In the genomic region with DNA sequence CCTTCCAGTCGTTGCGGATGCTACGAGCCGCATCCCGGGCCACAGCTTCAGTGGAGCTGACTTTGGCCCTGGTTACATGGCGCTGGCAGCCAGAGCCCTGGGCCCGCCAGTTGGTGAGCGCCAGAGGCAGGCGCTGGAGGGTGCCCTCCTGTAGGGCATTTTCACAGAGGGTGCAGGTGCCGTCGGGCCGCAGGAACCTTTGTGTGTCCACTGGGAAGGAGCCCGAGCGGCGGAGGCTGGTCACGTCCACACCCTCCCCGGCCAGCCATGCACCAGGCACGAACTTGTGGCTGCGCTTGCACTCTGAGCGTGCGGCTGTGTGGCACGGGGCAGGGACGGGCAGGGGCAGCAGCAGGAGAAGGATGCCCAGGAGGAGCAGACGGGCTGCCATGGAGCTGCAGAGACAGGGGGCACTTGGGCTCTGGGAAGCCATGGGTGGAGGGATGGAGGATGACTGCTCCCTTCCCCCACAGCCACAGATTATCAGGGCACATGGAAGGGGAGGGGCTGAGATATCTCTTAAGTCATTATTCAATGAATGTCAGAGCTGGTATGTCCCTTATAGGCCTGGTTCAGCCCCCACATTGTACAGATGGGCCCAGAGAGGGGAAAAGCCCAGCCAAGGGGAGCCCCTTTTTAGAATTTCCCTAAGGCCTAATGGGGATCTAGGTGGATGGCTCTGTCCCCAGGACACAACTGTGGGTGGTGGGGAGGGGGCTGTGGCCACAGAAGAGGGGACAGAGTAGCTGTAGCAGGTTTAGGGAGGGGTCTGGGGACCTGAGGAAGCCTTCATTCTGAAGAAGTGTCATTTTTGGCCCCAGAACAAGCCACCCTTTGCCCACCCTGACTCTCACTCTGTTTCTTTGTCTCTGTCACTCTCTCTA, we compare ENCODE assay signal across 1 cellular context.
A peak's percentile ranks its signal among the peaks of the same experiment; 100 is the strongest.
TF ChIP-seq lines count a peak whose summit lies in the region.

No MANE protein-coding gene starts in this region.

TF ChIP-seq in K562, 482 proteins besides CTCF, POLR2A, EP300 and RAD21 (continued from another document and continues in another):
- TF ChIP-seq, protein P1, sequence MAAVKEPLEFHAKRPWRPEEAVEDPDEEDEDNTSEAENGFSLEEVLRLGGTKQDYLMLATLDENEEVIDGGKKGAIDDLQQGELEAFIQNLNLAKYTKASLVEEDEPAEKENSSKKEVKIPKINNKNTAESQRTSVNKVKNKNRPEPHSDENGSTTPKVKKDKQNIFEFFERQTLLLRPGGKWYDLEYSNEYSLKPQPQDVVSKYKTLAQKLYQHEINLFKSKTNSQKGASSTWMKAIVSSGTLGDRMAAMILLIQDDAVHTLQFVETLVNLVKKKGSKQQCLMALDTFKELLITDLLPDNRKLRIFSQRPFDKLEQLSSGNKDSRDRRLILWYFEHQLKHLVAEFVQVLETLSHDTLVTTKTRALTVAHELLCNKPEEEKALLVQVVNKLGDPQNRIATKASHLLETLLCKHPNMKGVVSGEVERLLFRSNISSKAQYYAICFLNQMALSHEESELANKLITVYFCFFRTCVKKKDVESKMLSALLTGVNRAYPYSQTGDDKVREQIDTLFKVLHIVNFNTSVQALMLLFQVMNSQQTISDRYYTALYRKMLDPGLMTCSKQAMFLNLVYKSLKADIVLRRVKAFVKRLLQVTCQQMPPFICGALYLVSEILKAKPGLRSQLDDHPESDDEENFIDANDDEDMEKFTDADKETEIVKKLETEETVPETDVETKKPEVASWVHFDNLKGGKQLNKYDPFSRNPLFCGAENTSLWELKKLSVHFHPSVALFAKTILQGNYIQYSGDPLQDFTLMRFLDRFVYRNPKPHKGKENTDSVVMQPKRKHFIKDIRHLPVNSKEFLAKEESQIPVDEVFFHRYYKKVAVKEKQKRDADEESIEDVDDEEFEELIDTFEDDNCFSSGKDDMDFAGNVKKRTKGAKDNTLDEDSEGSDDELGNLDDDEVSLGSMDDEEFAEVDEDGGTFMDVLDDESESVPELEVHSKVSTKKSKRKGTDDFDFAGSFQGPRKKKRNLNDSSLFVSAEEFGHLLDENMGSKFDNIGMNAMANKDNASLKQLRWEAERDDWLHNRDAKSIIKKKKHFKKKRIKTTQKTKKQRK (IDR thresholded peaks at IDR 0.05; ENCODE audit: borderline replicate concordance, low read depth, low read length) = no peak
- TF ChIP-seq SMARCA4 (IDR thresholded peaks at IDR 0.05) (peak; percentile 30; the same call in 1 of the 2 replicates), ZC3H8 (IDR thresholded peaks at IDR 0.05) (no peak), CREB1 (IDR thresholded peaks at IDR 0.05) (no peak), CREB1 (CRISPR knock-in tag; IDR thresholded peaks at IDR 0.05) (0 out of 2 replicates have a peak, but pooled peaks have one; percentile 5), TEAD4 (IDR thresholded peaks at IDR 0.05; ENCODE audit: low read length) (peak; percentile 41; the same call in 1 of the 2 replicates), TEAD4 (CRISPR knock-in tag; IDR thresholded peaks at IDR 0.05; ENCODE audit: borderline replicate concordance) (no peak), TBL1XR1 (IDR thresholded peaks at IDR 0.05; ENCODE audit: low read length in 2 of 2) (no peak), POLR2AphosphoS5 (IDR thresholded peaks at IDR 0.05; ENCODE audit: control insufficient read depth, insufficient read depth, low read depth, low read length) (no peak), TCF3 (CRISPR knock-in tag; IDR thresholded peaks at IDR 0.05) (peak; percentile 25; the same call in 1 of the 2 replicates), ZFX (CRISPR knock-in tag; IDR thresholded peaks at IDR 0.05) (no peak), MYNN (IDR thresholded peaks at IDR 0.05) (no peak), MYNN (CRISPR knock-in tag; IDR thresholded peaks at IDR 0.05) (no peak), DPF2 (IDR thresholded peaks at IDR 0.05) (peak; percentile 46; the same call in 1 of the 2 replicates), RNF2 (IDR thresholded peaks at IDR 0.05) (no peak; the same call in 1 of the 2 replicates), ATF1 (CRISPR knock-in tag; IDR thresholded peaks at IDR 0.05) (no peak), ATF1 (tag; IDR thresholded peaks at IDR 0.05) (0 out of 2 replicates have a peak, but pooled peaks have one; percentile 13), ZFP36 (IDR thresholded peaks at IDR 0.05; ENCODE audit: low read depth, low read length, partially characterized antibody) (no peak), SP2 (IDR thresholded peaks at IDR 0.05; ENCODE audit: extremely low read depth, low read depth, low read length, poor library complexity, severe bottlenecking) (no peak), MTA3 (IDR thresholded peaks at IDR 0.05; ENCODE audit: borderline replicate concordance) (0 out of 2 replicates have a peak, but pooled peaks have one; percentile 12), CHD2 (IDR thresholded peaks at IDR 0.05; ENCODE audit: low read depth, low read length) (peak; percentile 30; the same call in 1 of the 2 replicates), NCOA2 (IDR thresholded peaks at IDR 0.05; ENCODE audit: partially characterized antibody in 2 of 2) (no peak), RBM22 (IDR thresholded peaks at IDR 0.05; ENCODE audit: low read depth, low read length, poor library complexity, severe bottlenecking) (no peak), MEIS2 (IDR thresholded peaks at IDR 0.05; ENCODE audit: partially characterized antibody) (peak; percentile 93), PHF21A (IDR thresholded peaks at IDR 0.05; ENCODE audit: borderline replicate concordance, low read depth) (no peak), HMG20B (CRISPR knock-in tag; IDR thresholded peaks at IDR 0.05) (no peak)
- TF ChIP-seq, protein P2, sequence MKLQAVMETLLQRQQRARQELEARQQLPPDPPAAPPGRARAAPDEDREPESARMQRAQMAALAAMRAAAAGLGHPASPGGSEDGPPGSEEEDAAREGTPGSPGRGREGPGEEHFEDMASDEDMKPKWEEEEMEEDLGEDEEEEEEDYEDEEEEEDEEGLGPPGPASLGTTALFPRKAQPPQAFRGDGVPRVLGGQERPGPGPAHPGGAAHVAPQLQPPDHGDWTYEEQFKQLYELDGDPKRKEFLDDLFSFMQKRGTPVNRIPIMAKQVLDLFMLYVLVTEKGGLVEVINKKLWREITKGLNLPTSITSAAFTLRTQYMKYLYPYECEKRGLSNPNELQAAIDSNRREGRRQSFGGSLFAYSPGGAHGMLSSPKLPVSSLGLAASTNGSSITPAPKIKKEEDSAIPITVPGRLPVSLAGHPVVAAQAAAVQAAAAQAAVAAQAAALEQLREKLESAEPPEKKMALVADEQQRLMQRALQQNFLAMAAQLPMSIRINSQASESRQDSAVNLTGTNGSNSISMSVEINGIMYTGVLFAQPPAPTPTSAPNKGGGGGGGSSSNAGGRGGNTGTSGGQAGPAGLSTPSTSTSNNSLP (IDR thresholded peaks at IDR 0.05; ENCODE audit: borderline replicate concordance, low read depth, low read length) = peak; percentile 41; the same call in 1 of the 2 replicates
- TF ChIP-seq, protein P3, sequence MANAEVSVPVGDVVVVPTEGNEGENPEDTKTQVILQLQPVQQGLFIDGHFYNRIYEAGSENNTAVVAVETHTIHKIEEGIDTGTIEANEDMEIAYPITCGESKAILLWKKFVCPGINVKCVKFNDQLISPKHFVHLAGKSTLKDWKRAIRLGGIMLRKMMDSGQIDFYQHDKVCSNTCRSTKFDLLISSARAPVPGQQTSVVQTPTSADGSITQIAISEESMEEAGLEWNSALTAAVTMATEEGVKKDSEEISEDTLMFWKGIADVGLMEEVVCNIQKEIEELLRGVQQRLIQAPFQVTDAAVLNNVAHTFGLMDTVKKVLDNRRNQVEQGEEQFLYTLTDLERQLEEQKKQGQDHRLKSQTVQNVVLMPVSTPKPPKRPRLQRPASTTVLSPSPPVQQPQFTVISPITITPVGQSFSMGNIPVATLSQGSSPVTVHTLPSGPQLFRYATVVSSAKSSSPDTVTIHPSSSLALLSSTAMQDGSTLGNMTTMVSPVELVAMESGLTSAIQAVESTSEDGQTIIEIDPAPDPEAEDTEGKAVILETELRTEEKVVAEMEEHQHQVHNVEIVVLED (CRISPR knock-in tag; IDR thresholded peaks at IDR 0.05) = no peak
- TF ChIP-seq, protein P4, sequence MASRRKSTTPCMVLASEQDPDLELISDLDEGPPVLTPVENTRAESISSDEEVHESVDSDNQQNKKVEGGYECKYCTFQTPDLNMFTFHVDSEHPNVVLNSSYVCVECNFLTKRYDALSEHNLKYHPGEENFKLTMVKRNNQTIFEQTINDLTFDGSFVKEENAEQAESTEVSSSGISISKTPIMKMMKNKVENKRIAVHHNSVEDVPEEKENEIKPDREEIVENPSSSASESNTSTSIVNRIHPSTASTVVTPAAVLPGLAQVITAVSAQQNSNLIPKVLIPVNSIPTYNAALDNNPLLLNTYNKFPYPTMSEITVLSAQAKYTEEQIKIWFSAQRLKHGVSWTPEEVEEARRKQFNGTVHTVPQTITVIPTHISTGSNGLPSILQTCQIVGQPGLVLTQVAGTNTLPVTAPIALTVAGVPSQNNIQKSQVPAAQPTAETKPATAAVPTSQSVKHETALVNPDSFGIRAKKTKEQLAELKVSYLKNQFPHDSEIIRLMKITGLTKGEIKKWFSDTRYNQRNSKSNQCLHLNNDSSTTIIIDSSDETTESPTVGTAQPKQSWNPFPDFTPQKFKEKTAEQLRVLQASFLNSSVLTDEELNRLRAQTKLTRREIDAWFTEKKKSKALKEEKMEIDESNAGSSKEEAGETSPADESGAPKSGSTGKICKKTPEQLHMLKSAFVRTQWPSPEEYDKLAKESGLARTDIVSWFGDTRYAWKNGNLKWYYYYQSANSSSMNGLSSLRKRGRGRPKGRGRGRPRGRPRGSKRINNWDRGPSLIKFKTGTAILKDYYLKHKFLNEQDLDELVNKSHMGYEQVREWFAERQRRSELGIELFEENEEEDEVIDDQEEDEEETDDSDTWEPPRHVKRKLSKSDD (conservative IDR thresholded peaks at IDR 0.05; ENCODE audit: low read length) = no peak
- TF ChIP-seq, protein P5, sequence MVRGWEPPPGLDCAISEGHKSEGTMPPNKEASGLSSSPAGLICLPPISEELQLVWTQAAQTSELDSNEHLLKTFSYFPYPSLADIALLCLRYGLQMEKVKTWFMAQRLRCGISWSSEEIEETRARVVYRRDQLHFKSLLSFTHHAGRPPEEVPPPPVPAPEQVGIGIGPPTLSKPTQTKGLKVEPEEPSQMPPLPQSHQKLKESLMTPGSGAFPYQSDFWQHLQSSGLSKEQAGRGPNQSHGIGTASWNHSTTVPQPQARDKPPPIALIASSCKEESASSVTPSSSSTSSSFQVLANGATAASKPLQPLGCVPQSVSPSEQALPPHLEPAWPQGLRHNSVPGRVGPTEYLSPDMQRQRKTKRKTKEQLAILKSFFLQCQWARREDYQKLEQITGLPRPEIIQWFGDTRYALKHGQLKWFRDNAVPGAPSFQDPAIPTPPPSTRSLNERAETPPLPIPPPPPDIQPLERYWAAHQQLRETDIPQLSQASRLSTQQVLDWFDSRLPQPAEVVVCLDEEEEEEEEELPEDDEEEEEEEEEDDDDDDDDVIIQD (CRISPR knock-in tag; IDR thresholded peaks at IDR 0.05) = no peak
- TF ChIP-seq, protein P6, sequence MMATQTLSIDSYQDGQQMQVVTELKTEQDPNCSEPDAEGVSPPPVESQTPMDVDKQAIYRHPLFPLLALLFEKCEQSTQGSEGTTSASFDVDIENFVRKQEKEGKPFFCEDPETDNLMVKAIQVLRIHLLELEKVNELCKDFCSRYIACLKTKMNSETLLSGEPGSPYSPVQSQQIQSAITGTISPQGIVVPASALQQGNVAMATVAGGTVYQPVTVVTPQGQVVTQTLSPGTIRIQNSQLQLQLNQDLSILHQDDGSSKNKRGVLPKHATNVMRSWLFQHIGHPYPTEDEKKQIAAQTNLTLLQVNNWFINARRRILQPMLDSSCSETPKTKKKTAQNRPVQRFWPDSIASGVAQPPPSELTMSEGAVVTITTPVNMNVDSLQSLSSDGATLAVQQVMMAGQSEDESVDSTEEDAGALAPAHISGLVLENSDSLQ (IDR thresholded peaks at IDR 0.05) = peak; percentile 87
- TF ChIP-seq, protein P7, sequence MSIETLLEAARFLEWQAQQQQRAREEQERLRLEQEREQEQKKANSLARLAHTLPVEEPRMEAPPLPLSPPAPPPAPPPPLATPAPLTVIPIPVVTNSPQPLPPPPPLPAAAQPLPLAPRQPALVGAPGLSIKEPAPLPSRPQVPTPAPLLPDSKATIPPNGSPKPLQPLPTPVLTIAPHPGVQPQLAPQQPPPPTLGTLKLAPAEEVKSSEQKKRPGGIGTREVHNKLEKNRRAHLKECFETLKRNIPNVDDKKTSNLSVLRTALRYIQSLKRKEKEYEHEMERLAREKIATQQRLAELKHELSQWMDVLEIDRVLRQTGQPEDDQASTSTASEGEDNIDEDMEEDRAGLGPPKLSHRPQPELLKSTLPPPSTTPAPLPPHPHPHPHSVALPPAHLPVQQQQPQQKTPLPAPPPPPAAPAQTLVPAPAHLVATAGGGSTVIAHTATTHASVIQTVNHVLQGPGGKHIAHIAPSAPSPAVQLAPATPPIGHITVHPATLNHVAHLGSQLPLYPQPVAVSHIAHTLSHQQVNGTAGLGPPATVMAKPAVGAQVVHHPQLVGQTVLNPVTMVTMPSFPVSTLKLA (conservative IDR thresholded peaks at IDR 0.05) = peak in 1 of 2 experiments; percentile 17; a peak in 1 of 4 replicates
- TF ChIP-seq, protein P8, sequence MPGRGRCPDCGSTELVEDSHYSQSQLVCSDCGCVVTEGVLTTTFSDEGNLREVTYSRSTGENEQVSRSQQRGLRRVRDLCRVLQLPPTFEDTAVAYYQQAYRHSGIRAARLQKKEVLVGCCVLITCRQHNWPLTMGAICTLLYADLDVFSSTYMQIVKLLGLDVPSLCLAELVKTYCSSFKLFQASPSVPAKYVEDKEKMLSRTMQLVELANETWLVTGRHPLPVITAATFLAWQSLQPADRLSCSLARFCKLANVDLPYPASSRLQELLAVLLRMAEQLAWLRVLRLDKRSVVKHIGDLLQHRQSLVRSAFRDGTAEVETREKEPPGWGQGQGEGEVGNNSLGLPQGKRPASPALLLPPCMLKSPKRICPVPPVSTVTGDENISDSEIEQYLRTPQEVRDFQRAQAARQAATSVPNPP (IDR thresholded peaks at IDR 0.05; ENCODE audit: borderline replicate concordance, insufficient read depth, insufficient read length) = no peak
- TF ChIP-seq, protein P9, sequence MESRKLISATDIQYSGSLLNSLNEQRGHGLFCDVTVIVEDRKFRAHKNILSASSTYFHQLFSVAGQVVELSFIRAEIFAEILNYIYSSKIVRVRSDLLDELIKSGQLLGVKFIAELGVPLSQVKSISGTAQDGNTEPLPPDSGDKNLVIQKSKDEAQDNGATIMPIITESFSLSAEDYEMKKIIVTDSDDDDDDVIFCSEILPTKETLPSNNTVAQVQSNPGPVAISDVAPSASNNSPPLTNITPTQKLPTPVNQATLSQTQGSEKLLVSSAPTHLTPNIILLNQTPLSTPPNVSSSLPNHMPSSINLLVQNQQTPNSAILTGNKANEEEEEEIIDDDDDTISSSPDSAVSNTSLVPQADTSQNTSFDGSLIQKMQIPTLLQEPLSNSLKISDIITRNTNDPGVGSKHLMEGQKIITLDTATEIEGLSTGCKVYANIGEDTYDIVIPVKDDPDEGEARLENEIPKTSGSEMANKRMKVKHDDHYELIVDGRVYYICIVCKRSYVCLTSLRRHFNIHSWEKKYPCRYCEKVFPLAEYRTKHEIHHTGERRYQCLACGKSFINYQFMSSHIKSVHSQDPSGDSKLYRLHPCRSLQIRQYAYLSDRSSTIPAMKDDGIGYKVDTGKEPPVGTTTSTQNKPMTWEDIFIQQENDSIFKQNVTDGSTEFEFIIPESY (CRISPR knock-in tag; IDR thresholded peaks at IDR 0.05) = peak; percentile 76
